ENCODE assay signal across 1 cellular context in the genomic region with DNA sequence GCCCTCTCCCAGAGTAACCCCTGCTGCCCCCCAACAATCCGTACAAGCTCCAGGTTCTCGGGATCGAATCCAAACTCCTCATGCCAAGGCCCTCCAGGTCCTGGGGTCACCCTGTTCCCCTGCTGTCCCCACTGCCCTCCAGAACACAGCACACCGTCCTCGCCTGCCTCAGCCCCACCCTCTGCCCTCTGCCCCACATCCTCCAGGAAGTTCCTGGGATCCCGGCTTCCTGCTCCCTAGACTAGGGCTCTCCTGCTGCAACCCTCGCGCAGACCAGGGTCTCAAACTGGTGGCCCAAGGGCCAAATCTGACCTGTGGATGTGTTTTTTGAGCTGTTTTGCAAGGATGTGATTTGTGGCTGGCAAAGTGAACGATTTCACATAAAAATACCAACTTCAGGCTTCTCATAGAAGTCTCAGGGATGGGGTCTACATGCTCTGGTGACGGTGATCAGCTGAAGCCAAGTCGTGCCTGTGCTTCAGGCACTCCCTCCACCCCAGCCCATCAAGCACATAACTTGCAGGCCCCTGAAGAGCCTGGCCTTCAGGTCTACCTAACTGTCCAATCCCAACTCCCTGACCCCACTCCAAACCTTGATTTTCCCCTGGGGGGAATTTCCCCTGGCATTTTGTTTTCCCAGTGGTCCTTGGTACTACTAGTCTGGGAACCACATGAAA.
TF ChIP-seq lines count a peak whose summit lies in the region.

No MANE protein-coding gene starts in this region.

TF ChIP-seq in HEK293T, 16 proteins besides CTCF, POLR2A, EP300 and RAD21 (continued from another document):
- TF ChIP-seq, protein P1, sequence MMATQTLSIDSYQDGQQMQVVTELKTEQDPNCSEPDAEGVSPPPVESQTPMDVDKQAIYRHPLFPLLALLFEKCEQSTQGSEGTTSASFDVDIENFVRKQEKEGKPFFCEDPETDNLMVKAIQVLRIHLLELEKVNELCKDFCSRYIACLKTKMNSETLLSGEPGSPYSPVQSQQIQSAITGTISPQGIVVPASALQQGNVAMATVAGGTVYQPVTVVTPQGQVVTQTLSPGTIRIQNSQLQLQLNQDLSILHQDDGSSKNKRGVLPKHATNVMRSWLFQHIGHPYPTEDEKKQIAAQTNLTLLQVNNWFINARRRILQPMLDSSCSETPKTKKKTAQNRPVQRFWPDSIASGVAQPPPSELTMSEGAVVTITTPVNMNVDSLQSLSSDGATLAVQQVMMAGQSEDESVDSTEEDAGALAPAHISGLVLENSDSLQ (IDR thresholded peaks at IDR 0.05) = no peak
- TF ChIP-seq FOXM1 (IDR thresholded peaks at IDR 0.05; ENCODE audit: borderline replicate concordance) (no peak), TARDBP (IDR thresholded peaks at IDR 0.05) (no peak)
